8 cellular contexts compared by ENCODE assay signal in the genomic region with DNA sequence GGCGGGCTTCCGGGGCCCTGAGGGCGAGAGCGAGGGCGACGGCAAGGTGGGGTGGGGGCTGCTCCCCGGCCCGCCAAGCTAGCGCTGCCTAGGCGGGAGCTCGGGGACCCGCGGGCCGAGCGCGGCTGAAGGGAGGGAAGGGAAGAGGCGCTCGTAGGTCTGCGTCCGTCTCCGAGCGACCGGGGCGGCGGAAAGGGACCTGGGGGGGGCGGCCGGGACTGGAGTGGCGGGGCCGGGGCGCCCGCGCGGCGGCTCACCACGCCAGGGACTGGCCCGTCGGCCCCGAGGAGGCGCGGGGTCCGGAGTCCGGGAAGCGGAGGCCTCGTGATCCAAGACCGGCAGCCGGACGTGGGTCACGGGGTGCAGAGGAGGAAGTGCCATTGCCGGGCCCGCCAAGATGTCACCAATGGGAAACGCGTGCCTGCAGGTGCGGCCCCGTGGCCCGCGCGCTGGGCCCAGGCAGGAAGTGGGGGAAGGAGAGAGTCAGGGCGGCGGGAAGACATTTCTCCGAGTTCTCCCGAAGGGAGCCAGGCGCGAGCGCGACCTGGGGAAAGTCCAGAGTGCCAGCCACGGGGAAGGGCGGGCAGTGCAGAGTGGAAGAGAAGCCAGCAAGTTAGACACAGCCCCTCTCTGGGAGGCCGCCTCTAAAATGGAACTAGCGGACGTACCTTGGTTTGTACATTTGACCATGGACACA. TPM values are rescaled to one million over a fixed set of nuclear protein-coding genes. Genes with fewer than 3 reads are reported as not detected.
DNase-seq lines count a peak whose midpoint lies in the region; ATAC-seq, FAIRE-seq and TF ChIP-seq lines count a peak whose summit lies in the region.

No MANE protein-coding gene starts in this region.

- H3K79me1 ChIP-seq in IMR-90 (ENCODE audit: low read depth in 1 of 2, low read length in 2 of 2) (peaks cover 12 to 49% of the 10 kb centered on the region in 2 experiments), neuronal stem cell (ENCODE audit: low read depth, low read length) (peaks cover 7% of the 10 kb centered on the region)

- peak overlapping the region; percentile 59 for H3K4ac ChIP-seq in IMR-90 (ENCODE audit: low read depth, low read length)
- no peak overlapping the region for H3K4ac ChIP-seq in neuronal stem cell (ENCODE audit: low read length)

- ATAC-seq in GM21619 (IDR thresholded peaks at IDR 0.05; ENCODE audit: unreplicated experiment) (peak; percentile 84), IMR-90 (ENCODE audit: low read depth) (peak; percentile 49), thoracic aorta (ENCODE audit: insufficient number of reproducible peaks, low FRiP score, low read depth) (peak; percentile 68)

- peak overlapping the region; percentile 58 to 81; a peak in 3 of 4 replicates for H4K8ac ChIP-seq in IMR-90 (ENCODE audit: low read depth in 2 of 2, low read length in 2 of 2)
- H4K8ac ChIP-seq in neuronal stem cell (ENCODE audit: low read depth, low read length), result no peak overlapping the region

- peak overlapping the region; percentile 88 for H3K4me3 ChIP-seq in IMR-90 (ENCODE audit: insufficient read depth, low read depth, low read length)
- H3K4me3 ChIP-seq in neuronal stem cell (ENCODE audit: low read length in 2 of 2), result peak overlapping the region; percentile 78 to 79
- H3K4me3 ChIP-seq in thoracic aorta, result peak overlapping the region; percentile 85

- H2AK5ac ChIP-seq in IMR-90 (ENCODE audit: low read depth, low read length) (no peak overlapping the region; the same call in 1 of the 2 replicates), neuronal stem cell (ENCODE audit: low read depth, low read length) (no peak overlapping the region)

- dilution Hi-C loops in IMR-90 (cut with HindIII; ENCODE audit: low sequenced_read_pairs, unreplicated experiment), result no loop called here

- intact Hi-C loops in IMR-90 (cut with micrococcal nuclease), result loop anchor here (2.0 kb wide), 1 partner anchor 40 kb away; a partner anchor contains a TSS

- H4K5ac ChIP-seq in IMR-90 (ENCODE audit: low read depth, low read length), result no peak overlapping the region

- H4K20me1 ChIP-seq in IMR-90 (ENCODE audit: insufficient read depth, low read length), result peaks cover 83% of the 10 kb centered on the region

- 0 out of 2 replicates have a peak overlapping the region, but pooled peaks have one; percentile 68 for H3K14ac ChIP-seq in IMR-90 (replicated peaks; ENCODE audit: low read depth, low read length)
- H3K14ac ChIP-seq in neuronal stem cell (ENCODE audit: low read length), result no peak overlapping the region

- H2BK12ac ChIP-seq in neuronal stem cell (ENCODE audit: low read length), result no peak overlapping the region

- H3K27ac ChIP-seq in IMR-90 (ENCODE audit: insufficient read depth, low read length), result peak overlapping the region; percentile 85
- peak overlapping the region; percentile 93 for H3K27ac ChIP-seq in neuronal stem cell (replicated peaks; ENCODE audit: low read length)
- H3K27ac ChIP-seq in thoracic aorta, result peak overlapping the region; percentile 92 to 95

- peak; percentile 44 for DNase-seq in DMS79 (lab: John Stamatoyannopoulos, UW)
- peak; percentile 72 for DNase-seq in IMR-90
- DNase-seq in SHP77 (lab: John Stamatoyannopoulos, UW), result peak; percentile 44 to 72
- peak; percentile 74 for DNase-seq in activated naive CD4-positive, alpha-beta T cell treated with Interleukin-2 at 50 U/mL for 16 hours
- DNase-seq in frontal cortex (ENCODE audit: low spot score in 2 of 2), result peak; percentile 88 to 92
- peak; percentile 79 for DNase-seq in neuronal stem cell (ENCODE audit: low spot score)
- DNase-seq in thoracic aorta (ENCODE audit: low spot score), result peak; percentile 50

- no peak for TF ChIP-seq RAD21 in IMR-90 (IDR thresholded peaks at IDR 0.05; ENCODE audit: low read length)

- BruUV-seq in IMR-90 (replicated peaks; lab: Mats Ljungman, UMichigan), result no TSS peak

- H2BK15ac ChIP-seq in IMR-90 (ENCODE audit: low read depth, low read length) (no peak overlapping the region), neuronal stem cell (ENCODE audit: low read length) (no peak overlapping the region)

- H2BK120ac ChIP-seq in IMR-90 (ENCODE audit: low read depth, low read length) (no peak overlapping the region), neuronal stem cell (ENCODE audit: low read depth, low read length) (no peak overlapping the region)

- H3K18ac ChIP-seq in IMR-90 (ENCODE audit: low read depth, low read length), result no peak overlapping the region; the same call in 1 of the 2 replicates
- peak overlapping the region; percentile 97 for H3K18ac ChIP-seq in neuronal stem cell (ENCODE audit: low read length)

- CTCF ChIA-PET in IMR-90 (lab: Yijun Ruan, JAX), result interaction anchor here (0.5 kb wide), 1 partner anchor 30 kb away, joined by 3 read pairs; no protein-coding TSS in a partner anchor

- no peaks in the 10 kb centered on the region for H3K9me3 ChIP-seq in IMR-90 (ENCODE audit: control insufficient read depth, insufficient read depth, low read length)
- no peaks in the 10 kb centered on the region for H3K9me3 ChIP-seq in neuronal stem cell (replicated peaks in 1 of 2; ENCODE audit: control insufficient read depth in 2 of 2, insufficient read depth in 1 of 2, low read depth in 1 of 2, low read length in 2 of 2)
- no peaks in the 10 kb centered on the region for H3K9me3 ChIP-seq in thoracic aorta

- H3K9ac ChIP-seq in IMR-90 (ENCODE audit: low read depth, low read length) (peak overlapping the region; percentile 81), neuronal stem cell (ENCODE audit: low read depth, low read length, poor library complexity) (peak overlapping the region; percentile 83)

- peak overlapping the region; percentile 66 for H2AFZ ChIP-seq in IMR-90 (replicated peaks; ENCODE audit: low read length, poor library complexity)
- H2AFZ ChIP-seq in neuronal stem cell (ENCODE audit: low read length), result peak overlapping the region; percentile 81

- peaks cover 15% of the 10 kb centered on the region for H3K4me1 ChIP-seq in IMR-90 (ENCODE audit: control insufficient read depth, insufficient read depth, low read length)
- peaks cover 13% of the 10 kb centered on the region in 2 donors for H3K4me1 ChIP-seq in neuronal stem cell (ENCODE audit: control insufficient read depth in 2 of 2, insufficient read depth in 1 of 2, low read depth in 1 of 2, low read length in 2 of 2)
- peaks cover 20 to 66% of the 10 kb centered on the region in 2 donors for H3K4me1 ChIP-seq in thoracic aorta (ENCODE audit: control insufficient read depth in 1 of 2, low read depth in 2 of 2)

- peak; percentile 61 for TF ChIP-seq POLR2A in IMR-90 (IDR thresholded peaks at IDR 0.05; ENCODE audit: low read depth, low read length)

- peak overlapping the region; percentile 56 for H2AK9ac ChIP-seq in IMR-90 (replicated peaks; ENCODE audit: low read depth, low read length, poor library complexity)

- 2% methylated on average over 25 of the region's 70 CpGs; no CpG with 5 or more reads in 1 of the 2 experiments for WGBS in IMR-90 (ENCODE audit: extremely low coverage in 2 of 2, insufficient read length in 1 of 2), 2 experiments
- WGBS in neuronal stem cell (ENCODE audit: extremely low coverage in 2 of 2, insufficient read length in 2 of 2, insufficient replicate concordance in 1 of 2), 2 donors, result no CpG with 5 or more reads among the region's 70 CpGs

- peak overlapping the region; percentile 56; the same call in 1 of the 2 replicates for H3K56ac ChIP-seq in IMR-90 (ENCODE audit: extremely low read depth, insufficient read depth, low read length)

- no peaks in the 10 kb centered on the region for H3K27me3 ChIP-seq in IMR-90 (ENCODE audit: control insufficient read depth, insufficient read depth, low read length)
- H3K27me3 ChIP-seq in neuronal stem cell (ENCODE audit: control insufficient read depth in 3 of 3, insufficient read depth in 3 of 3, low read depth in 1 of 3, low read length in 3 of 3), result no peaks in the 10 kb centered on the region
- H3K27me3 ChIP-seq in thoracic aorta (replicated peaks; ENCODE audit: insufficient read depth), result no peaks in the 10 kb centered on the region

- no peak for TF ChIP-seq CTCF in IMR-90 (conservative IDR thresholded peaks at IDR 0.05; ENCODE audit: low read depth, low read length)
- TF ChIP-seq CTCF in thoracic aorta (IDR thresholded peaks at IDR 0.05), result no peak

- FAIRE-seq in frontal cortex (lab: Jason Lieb, UNC), result no peak

- H3K36me3 ChIP-seq in IMR-90 (ENCODE audit: control insufficient read depth, insufficient read depth, low read length), result peaks cover 16% of the 10 kb centered on the region
- H3K36me3 ChIP-seq in neuronal stem cell (replicated peaks in 1 of 2; ENCODE audit: control insufficient read depth in 2 of 2, insufficient read depth in 2 of 2, low read length in 2 of 2), result peaks cover 10 to 79% of the 10 kb centered on the region in 2 donors
- H3K36me3 ChIP-seq in thoracic aorta, result peaks cover 19% of the 10 kb centered on the region

- POLR2A ChIA-PET in IMR-90 (lab: Charles Lee; ENCODE audit: unreplicated experiment), result no interaction called here

- H3K9me1 ChIP-seq in IMR-90 (ENCODE audit: insufficient read depth, low read length), result peaks cover 13% of the 10 kb centered on the region

- peak overlapping the region; percentile 14 for H2BK5ac ChIP-seq in IMR-90 (ENCODE audit: low read depth, low read length, poor library complexity, severe bottlenecking)
- H2BK5ac ChIP-seq in neuronal stem cell (ENCODE audit: low read length), result peak overlapping the region; percentile 91

- in situ Hi-C loops in IMR-90 (cut with MboI; ENCODE audit: low sequenced_read_pairs), result no loop called here

- no peak overlapping the region for H4K91ac ChIP-seq in IMR-90 (ENCODE audit: insufficient read depth, low read depth, low read length)
- peak overlapping the region; percentile 66 for H4K91ac ChIP-seq in neuronal stem cell (ENCODE audit: low read depth, low read length, poor library complexity)

- H3K4me2 ChIP-seq in IMR-90 (ENCODE audit: low read depth, low read length) (peak overlapping the region; percentile 75), neuronal stem cell (ENCODE audit: insufficient read depth, low read length, poor library complexity, severe bottlenecking) (peak overlapping the region; percentile 88)

- H2BK20ac ChIP-seq in IMR-90 (ENCODE audit: low read depth, low read length), result no peak overlapping the region

- H3K23ac ChIP-seq in IMR-90 (ENCODE audit: low read depth, low read length) (no peak overlapping the region), neuronal stem cell (ENCODE audit: low read depth, low read length, poor library complexity) (peak overlapping the region; percentile 87)

RNA-seq across cellular contexts. Expression of a gene that starts 11.9 kb away (rescaled TPM):
- total RNA-seq in IMR-90 (2012; rRNA removed) (207 and 276 TPM in 2 replicates), frontal cortex (97.4 TPM), thoracic aorta (100 to 1,000 TPM in 1 of 2 donors, 10 to 100 TPM in 1; 86.6 to 137 TPM)
- polyA plus RNA-seq in IMR-90 (2012; rRNA removed), result 147 and 169 TPM in 2 replicates
- 75.0 and 90.4 TPM in 2 replicates for polyA plus RNA-seq in IMR-90 (2012; cell fraction: cytosol; rRNA removed)
- polyA plus RNA-seq in IMR-90 (2012; cell fraction: nucleus; rRNA removed; ENCODE audit: low replicate concordance), result 58.9 and 93.6 TPM in 2 replicates
- 114 TPM for polyA plus RNA-seq in neuronal stem cell (2013, experiment 1 of 2)
- 114 TPM for polyA plus RNA-seq in neuronal stem cell (2013, experiment 2 of 2)

RNA-seq across cellular contexts. Expression of a gene that starts 25.6 kb away (rescaled TPM):
- total RNA-seq in IMR-90 (2012; rRNA removed) (not detected in 2 replicates), frontal cortex (not detected), thoracic aorta (not detected)
- not detected in 2 replicates for polyA plus RNA-seq in IMR-90 (2012; rRNA removed)
- polyA plus RNA-seq in IMR-90 (2012; cell fraction: cytosol; rRNA removed), result not detected in 2 replicates
- not detected in 2 replicates for polyA plus RNA-seq in IMR-90 (2012; cell fraction: nucleus; rRNA removed; ENCODE audit: low replicate concordance)
- not detected for polyA plus RNA-seq in neuronal stem cell (2013, experiment 1 of 2)
- not detected for polyA plus RNA-seq in neuronal stem cell (2013, experiment 2 of 2)

RNA-seq across cellular contexts. Expression of a gene that starts 39.8 kb away (rescaled TPM):
- 2.5 and 2.7 TPM in 2 replicates for total RNA-seq in IMR-90 (2012; rRNA removed)
- polyA plus RNA-seq in IMR-90 (2012; rRNA removed), result 1.7 TPM in 2 replicates
- 1.0 and 2.7 TPM in 2 replicates for polyA plus RNA-seq in IMR-90 (2012; cell fraction: cytosol; rRNA removed)
- 0.98 and 2.6 TPM in 2 replicates for polyA plus RNA-seq in IMR-90 (2012; cell fraction: nucleus; rRNA removed; ENCODE audit: low replicate concordance)
- 10.6 TPM for total RNA-seq in frontal cortex
- polyA plus RNA-seq in neuronal stem cell (2013, experiment 1 of 2), result 3.7 TPM
- 3.3 TPM for polyA plus RNA-seq in neuronal stem cell (2013, experiment 2 of 2)
- total RNA-seq in thoracic aorta, result 10 to 100 TPM in 1 of 2 donors, 1 to 10 TPM in 1; 8.6 to 19.6 TPM

Comparison
In these comparisons a context has a peak if more than half of its experiments do, and no peak if none do; other contexts are left out.
1. Peak in every context shown above with its lines: DNase-seq, ATAC-seq, H3K4me3 ChIP-seq and H3K27ac ChIP-seq.